Comparison of ENCODE assay signal across 8 cellular contexts in genomic region chr6:157761331-157761921, GRCh38.
A peak's percentile ranks its signal among the peaks of the same experiment; 100 is the strongest.
DNase-seq lines count a peak whose midpoint lies in the region; ATAC-seq, FAIRE-seq and TF ChIP-seq lines count a peak whose summit lies in the region.

No MANE protein-coding gene starts in this region.

- TF ChIP-seq RAD21 in A549 (conservative IDR thresholded peaks at IDR 0.05 in 1 of 2, IDR thresholded peaks at IDR 0.05 in 1 of 2): no peak

- no peaks in the 10 kb centered on the region for H3K9me3 ChIP-seq in A549
- H3K9me3 ChIP-seq in heart left ventricle: no peaks in the 10 kb centered on the region

- H3K27me3 Mint-ChIP-seq in activated CD8-positive, alpha-beta memory T cell treated with anti-CD3 and anti-CD28 coated beads, Interleukin-2, amount 10 ng/mL, durations not matched to agents 7 days and 5 days: peaks cover 49% of the 10 kb centered on the region

- intact Hi-C loops in left colon (cut with DNase I, micrococcal nuclease): loop anchor here in 1 of 2 donors (10.0 kb wide), 1 partner anchor 303 kb away; no protein-coding TSS in a partner anchor
- intact Hi-C loops in heart left ventricle (cut with DNase I): loop anchor here in 5 of 10 donors (5.0 to 10.0 kb wide), 3 partner anchors 61 to 303 kb away; partner anchors contain the start of gene SNX9 (in 5 of the 5)

- no peak for TF ChIP-seq EP300 in A549 (IDR thresholded peaks at IDR 0.05)

- no peak for FAIRE-seq in A549 (lab: Jason Lieb, UNC)

- peak overlapping the region; percentile 29 for H3K4me3 Mint-ChIP-seq in activated CD8-positive, alpha-beta memory T cell treated with anti-CD3 and anti-CD28 coated beads, Interleukin-2, amount 10 ng/mL, durations not matched to agents 7 days and 5 days

- TF ChIP-seq CTCF in A549 (IDR thresholded peaks at IDR 0.05): no peak
- no peak for TF ChIP-seq CTCF in heart left ventricle (IDR thresholded peaks at IDR 0.05)

- ATAC-seq in A549: no peak
- peak; percentile 55 for ATAC-seq in GM19023 (IDR thresholded peaks at IDR 0.05; ENCODE audit: unreplicated experiment)
- ATAC-seq in HG03159 (IDR thresholded peaks at IDR 0.05; ENCODE audit: unreplicated experiment): peak; percentile 39
- ATAC-seq in activated CD8-positive, alpha-beta memory T cell treated with anti-CD3 and anti-CD28 coated beads, Interleukin-2, amount 10 ng/mL, durations not matched to agents 7 days and 5 days: peak; percentile 65
- no peak for ATAC-seq in left colon
- ATAC-seq in heart left ventricle: no peak

- H3K27ac ChIP-seq in A549: peak overlapping the region; percentile 64 to 87; a peak in 4 of 6 replicates
- peak overlapping the region in 2 of 12 donors; percentile 34 to 72 for H3K27ac ChIP-seq in heart left ventricle

- POLR2A ChIA-PET in A549 (lab: Yijun Ruan, JAX): no interaction called here

- H3K4me1 Mint-ChIP-seq in activated CD8-positive, alpha-beta memory T cell treated with anti-CD3 and anti-CD28 coated beads, Interleukin-2, amount 10 ng/mL, durations not matched to agents 7 days and 5 days: peaks cover 66% of the 10 kb centered on the region

- no peaks in the 10 kb centered on the region for H3K27me3 ChIP-seq in heart left ventricle

- TF ChIP-seq POLR2A in A549 (IDR thresholded peaks at IDR 0.05; ENCODE audit: low read length): no peak
- TF ChIP-seq POLR2A in heart left ventricle (IDR thresholded peaks at IDR 0.05): no peak

- H3K9me3 Mint-ChIP-seq in activated CD8-positive, alpha-beta memory T cell treated with anti-CD3 and anti-CD28 coated beads, Interleukin-2, amount 10 ng/mL, durations not matched to agents 7 days and 5 days (ENCODE audit: low read depth): no peaks in the 10 kb centered on the region

- WGBS in A549 (ENCODE audit: missing lambda C conversion rate): 70% methylated on average over 12 of the region's 12 CpGs
- 82 to 93% (median 87%) methylated on average over 12 of the region's 12 CpGs for WGBS in heart left ventricle, 4 donors

- H3K4me1 ChIP-seq in A549: peaks cover 55% of the 10 kb centered on the region
- peaks cover 8 to 85% (median 36%) of the 10 kb centered on the region in 12 donors for H3K4me1 ChIP-seq in heart left ventricle

- CTCF ChIA-PET in A549 (lab: Yijun Ruan, JAX): interaction anchor here (0.9 to 1.2 kb wide), 2 partner anchors 15 to 107 kb away, joined by 3 to 4 read pairs; no protein-coding TSS in a partner anchor
- CTCF ChIA-PET in activated CD8-positive, alpha-beta memory T cell treated with anti-CD3 and anti-CD28 coated beads, Interleukin-2, amount 10 ng/mL, durations not matched to agents 7 days and 5 days (lab: Charles Lee): interaction anchor here (0.7 to 4.3 kb wide), 7 partner anchors 39 to 300 kb away, joined by 3 to 36 read pairs (median 3); no protein-coding TSS in a partner anchor

- H3K4me3 ChIP-seq in A549 (no peak overlapping the region), heart left ventricle (no peak overlapping the region)

- DNase-seq in A549 (ENCODE audit: low read depth in 1 of 2, low spot score in 1 of 2): no peak
- DNase-seq in activated CD8-positive, alpha-beta memory T cell treated with anti-CD3 and anti-CD28 coated beads, Interleukin-2, amount 10 ng/mL, durations not matched to agents 7 days and 5 days: peak; percentile 81
- peak; percentile 41 for DNase-seq in glomerular endothelial cell (ENCODE audit: extremely low read depth, low read depth, low spot score)
- DNase-seq in DMS79 treated with DMSO at 0.1 percent for 48 hours (lab: John Stamatoyannopoulos, UW): no peak
- DNase-seq in left colon: no peak
- no peak for DNase-seq in heart left ventricle

- H3K4me2 ChIP-seq in A549: peak overlapping the region; percentile 72

- no peaks in the 10 kb centered on the region for H3K36me3 ChIP-seq in heart left ventricle

- peak overlapping the region; percentile 69 for H3K27ac Mint-ChIP-seq in activated CD8-positive, alpha-beta memory T cell treated with anti-CD3 and anti-CD28 coated beads, Interleukin-2, amount 10 ng/mL, durations not matched to agents 7 days and 5 days

- H3K36me3 Mint-ChIP-seq in activated CD8-positive, alpha-beta memory T cell treated with anti-CD3 and anti-CD28 coated beads, Interleukin-2, amount 10 ng/mL, durations not matched to agents 7 days and 5 days: no peaks in the 10 kb centered on the region

TF ChIP-seq in A549, 52 proteins besides CTCF, POLR2A, EP300 and RAD21:
- TF ChIP-seq RCOR1 (IDR thresholded peaks at IDR 0.05; ENCODE audit: low read depth, low read length) (no peak), GATA3 (IDR thresholded peaks at IDR 0.05; ENCODE audit: borderline replicate concordance) (no peak), CBX2 (IDR thresholded peaks at IDR 0.05; ENCODE audit: borderline replicate concordance, low read depth) (no peak), ZFP36 (IDR thresholded peaks at IDR 0.05; ENCODE audit: borderline replicate concordance, partially characterized antibody) (no peak), FOSL2 (IDR thresholded peaks at IDR 0.05) (no peak), FOSL2 (CRISPR knock-in tag; IDR thresholded peaks at IDR 0.05) (peak; percentile 35; the same call in 1 of the 2 replicates)

Comparison
In these comparisons a context has a peak if more than half of its experiments do, and no peak if none do; other contexts are left out.
1. ATAC-seq: peak in GM19023 (single experiment), HG03159 (single experiment) and activated CD8-positive, alpha-beta memory T cell treated with anti-CD3 and anti-CD28 coated beads, Interleukin-2, amount 10 ng/mL, durations not matched to agents 7 days and 5 days (single experiment); none in A549 (0 of 2), left colon (single experiment) and heart left ventricle (0 of 4).
2. DNase-seq: peak in activated CD8-positive, alpha-beta memory T cell treated with anti-CD3 and anti-CD28 coated beads, Interleukin-2, amount 10 ng/mL, durations not matched to agents 7 days and 5 days (single experiment) and glomerular endothelial cell (single experiment); none in A549 (0 of 2), DMS79 treated with DMSO at 0.1 percent for 48 hours (single experiment), left colon (0 of 2) and heart left ventricle (0 of 5).